Comparison of ENCODE assay signal across 1 cellular context in genomic region chr17:73401911-73402310, GRCh38.
TF ChIP-seq lines count a peak whose summit lies in the region.

No MANE protein-coding gene starts in this region.

TF ChIP-seq in K562, 482 proteins besides CTCF, POLR2A, EP300 and RAD21 (continued from another document):
- TF ChIP-seq, protein P1, sequence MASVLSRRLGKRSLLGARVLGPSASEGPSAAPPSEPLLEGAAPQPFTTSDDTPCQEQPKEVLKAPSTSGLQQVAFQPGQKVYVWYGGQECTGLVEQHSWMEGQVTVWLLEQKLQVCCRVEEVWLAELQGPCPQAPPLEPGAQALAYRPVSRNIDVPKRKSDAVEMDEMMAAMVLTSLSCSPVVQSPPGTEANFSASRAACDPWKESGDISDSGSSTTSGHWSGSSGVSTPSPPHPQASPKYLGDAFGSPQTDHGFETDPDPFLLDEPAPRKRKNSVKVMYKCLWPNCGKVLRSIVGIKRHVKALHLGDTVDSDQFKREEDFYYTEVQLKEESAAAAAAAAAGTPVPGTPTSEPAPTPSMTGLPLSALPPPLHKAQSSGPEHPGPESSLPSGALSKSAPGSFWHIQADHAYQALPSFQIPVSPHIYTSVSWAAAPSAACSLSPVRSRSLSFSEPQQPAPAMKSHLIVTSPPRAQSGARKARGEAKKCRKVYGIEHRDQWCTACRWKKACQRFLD (CRISPR knock-in tag; IDR thresholded peaks at IDR 0.05) = no peak
- TF ChIP-seq MCM2 (IDR thresholded peaks at IDR 0.05; ENCODE audit: low read depth) (no peak), FOXM1 (IDR thresholded peaks at IDR 0.05; ENCODE audit: low read depth) (no peak), FOXM1 (CRISPR knock-in tag; IDR thresholded peaks at IDR 0.05; ENCODE audit: low read depth) (no peak), ZNF79 (CRISPR knock-in tag; IDR thresholded peaks at IDR 0.05; ENCODE audit: low read depth) (no peak), ZNF589 (CRISPR knock-in tag; IDR thresholded peaks at IDR 0.05; ENCODE audit: low read depth) (no peak), VEZF1 (CRISPR knock-in tag; IDR thresholded peaks at IDR 0.05) (no peak), TRIM28 (IDR thresholded peaks at IDR 0.05) (no peak), CCNT2 (IDR thresholded peaks at IDR 0.05; ENCODE audit: borderline replicate concordance, extremely low read depth, insufficient read length, low read depth, low read length) (no peak), NR3C1 (CRISPR knock-in tag; IDR thresholded peaks at IDR 0.05) (no peak), ZBTB1 (CRISPR knock-in tag; IDR thresholded peaks at IDR 0.05; ENCODE audit: borderline replicate concordance, low read depth) (no peak), RCOR1 (IDR thresholded peaks at IDR 0.05; ENCODE audit: borderline replicate concordance in 1 of 2, low read depth in 2 of 2, low read length in 2 of 2) (no peak), POLR3A (IDR thresholded peaks at IDR 0.05; ENCODE audit: borderline replicate concordance, extremely low read depth, insufficient read depth, insufficient read length) (no peak), TEAD2 (tag; IDR thresholded peaks at IDR 0.05) (no peak), MAX (CRISPR knock-in tag; IDR thresholded peaks at IDR 0.05) (no peak), MYC (IDR thresholded peaks at IDR 0.05; ENCODE audit: low read depth, low read length) (no peak), MYC (CRISPR knock-in tag; IDR thresholded peaks at IDR 0.05; ENCODE audit: borderline replicate concordance, low read depth) (no peak), L3MBTL2 (IDR thresholded peaks at IDR 0.05) (no peak), GABPA (tag; conservative IDR thresholded peaks at IDR 0.05; ENCODE audit: low read depth) (peak; percentile 67), PTTG1 (tag; IDR thresholded peaks at IDR 0.05; ENCODE audit: low read depth) (no peak)
- TF ChIP-seq, protein P2, sequence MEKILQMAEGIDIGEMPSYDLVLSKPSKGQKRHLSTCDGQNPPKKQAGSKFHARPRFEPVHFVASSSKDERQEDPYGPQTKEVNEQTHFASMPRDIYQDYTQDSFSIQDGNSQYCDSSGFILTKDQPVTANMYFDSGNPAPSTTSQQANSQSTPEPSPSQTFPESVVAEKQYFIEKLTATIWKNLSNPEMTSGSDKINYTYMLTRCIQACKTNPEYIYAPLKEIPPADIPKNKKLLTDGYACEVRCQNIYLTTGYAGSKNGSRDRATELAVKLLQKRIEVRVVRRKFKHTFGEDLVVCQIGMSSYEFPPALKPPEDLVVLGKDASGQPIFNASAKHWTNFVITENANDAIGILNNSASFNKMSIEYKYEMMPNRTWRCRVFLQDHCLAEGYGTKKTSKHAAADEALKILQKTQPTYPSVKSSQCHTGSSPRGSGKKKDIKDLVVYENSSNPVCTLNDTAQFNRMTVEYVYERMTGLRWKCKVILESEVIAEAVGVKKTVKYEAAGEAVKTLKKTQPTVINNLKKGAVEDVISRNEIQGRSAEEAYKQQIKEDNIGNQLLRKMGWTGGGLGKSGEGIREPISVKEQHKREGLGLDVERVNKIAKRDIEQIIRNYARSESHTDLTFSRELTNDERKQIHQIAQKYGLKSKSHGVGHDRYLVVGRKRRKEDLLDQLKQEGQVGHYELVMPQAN (IDR thresholded peaks at IDR 0.05; ENCODE audit: borderline replicate concordance) = no peak
- TF ChIP-seq, protein P3, sequence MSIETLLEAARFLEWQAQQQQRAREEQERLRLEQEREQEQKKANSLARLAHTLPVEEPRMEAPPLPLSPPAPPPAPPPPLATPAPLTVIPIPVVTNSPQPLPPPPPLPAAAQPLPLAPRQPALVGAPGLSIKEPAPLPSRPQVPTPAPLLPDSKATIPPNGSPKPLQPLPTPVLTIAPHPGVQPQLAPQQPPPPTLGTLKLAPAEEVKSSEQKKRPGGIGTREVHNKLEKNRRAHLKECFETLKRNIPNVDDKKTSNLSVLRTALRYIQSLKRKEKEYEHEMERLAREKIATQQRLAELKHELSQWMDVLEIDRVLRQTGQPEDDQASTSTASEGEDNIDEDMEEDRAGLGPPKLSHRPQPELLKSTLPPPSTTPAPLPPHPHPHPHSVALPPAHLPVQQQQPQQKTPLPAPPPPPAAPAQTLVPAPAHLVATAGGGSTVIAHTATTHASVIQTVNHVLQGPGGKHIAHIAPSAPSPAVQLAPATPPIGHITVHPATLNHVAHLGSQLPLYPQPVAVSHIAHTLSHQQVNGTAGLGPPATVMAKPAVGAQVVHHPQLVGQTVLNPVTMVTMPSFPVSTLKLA (conservative IDR thresholded peaks at IDR 0.05) = 0 out of 4 replicates have a peak, but pooled peaks of 1 of the 2 experiments have one; percentile 46
- TF ChIP-seq, protein P4, sequence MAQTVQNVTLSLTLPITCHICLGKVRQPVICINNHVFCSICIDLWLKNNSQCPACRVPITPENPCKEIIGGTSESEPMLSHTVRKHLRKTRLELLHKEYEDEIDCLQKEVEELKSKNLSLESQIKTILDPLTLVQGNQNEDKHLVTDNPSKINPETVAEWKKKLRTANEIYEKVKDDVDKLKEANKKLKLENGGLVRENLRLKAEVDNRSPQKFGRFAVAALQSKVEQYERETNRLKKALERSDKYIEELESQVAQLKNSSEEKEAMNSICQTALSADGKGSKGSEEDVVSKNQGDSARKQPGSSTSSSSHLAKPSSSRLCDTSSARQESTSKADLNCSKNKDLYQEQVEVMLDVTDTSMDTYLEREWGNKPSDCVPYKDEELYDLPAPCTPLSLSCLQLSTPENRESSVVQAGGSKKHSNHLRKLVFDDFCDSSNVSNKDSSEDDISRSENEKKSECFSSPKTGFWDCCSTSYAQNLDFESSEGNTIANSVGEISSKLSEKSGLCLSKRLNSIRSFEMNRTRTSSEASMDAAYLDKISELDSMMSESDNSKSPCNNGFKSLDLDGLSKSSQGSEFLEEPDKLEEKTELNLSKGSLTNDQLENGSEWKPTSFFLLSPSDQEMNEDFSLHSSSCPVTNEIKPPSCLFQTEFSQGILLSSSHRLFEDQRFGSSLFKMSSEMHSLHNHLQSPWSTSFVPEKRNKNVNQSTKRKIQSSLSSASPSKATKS (CRISPR knock-in tag; IDR thresholded peaks at IDR 0.05) = no peak
